In genomic region chr20:38159949-38160756, GRCh38 we compare ENCODE assay signal across 20 cellular contexts. TPM values are rescaled to one million over a fixed set of nuclear protein-coding genes. Genes with fewer than 3 reads are reported as not detected.
A peak's percentile ranks its signal among the peaks of the same experiment; 100 is the strongest.
DNase-seq lines count a peak whose midpoint lies in the region; ATAC-seq and TF ChIP-seq lines count a peak whose summit lies in the region.
"Had no signal": no experiment of that assay in that cellular context is flagged by ENCODE, and none has a peak within 500 bp of the region (broad histone marks: within the 10 kb centered on the region; RNA-seq: fewer than 3 reads in every experiment).

No MANE protein-coding gene starts in this region.

- peak overlapping the region; percentile 89 for H3K27ac ChIP-seq in cardiac muscle cell
- H3K27ac ChIP-seq in lung (ENCODE audit: low read depth in 1 of 2, low read length in 1 of 2), result peak overlapping the region; percentile 41 to 89
- peak overlapping the region; percentile 85 to 89 for H3K27ac ChIP-seq in uterus
- no peak overlapping the region for H3K27ac ChIP-seq in hepatocyte
- H3K27ac ChIP-seq: BLaER1 treated with 17β-estradiol and CSF1 and Interleukin-3, amounts not matched to agents 10 nM and 100 nM; pancreas had no signal

- TF ChIP-seq POLR2A in erythroblast (IDR thresholded peaks at IDR 0.05; ENCODE audit: low read length) (peak; percentile 47), uterus (IDR thresholded peaks at IDR 0.05) (no peak)

- H3K4me2 ChIP-seq in hepatocyte, result no peak overlapping the region
- H3K4me2 ChIP-seq: BLaER1 treated with 17β-estradiol and CSF1 and Interleukin-3, amounts not matched to agents 10 nM and 100 nM had no signal

- ATAC-seq in Right ventricle myocardium superior (ENCODE audit: poor library complexity), result no peak
- ATAC-seq in lung (ENCODE audit: insufficient read depth, low FRiP score), result no peak
- no peak for ATAC-seq in GM18861 (IDR thresholded peaks at IDR 0.05; ENCODE audit: unreplicated experiment)
- ATAC-seq in stimulated activated naive CD8-positive, alpha-beta T cell treated with anti-CD3 and anti-CD28 coated beads, Interleukin-15, Interleukin-2, amounts not matched to agents 100 U/mL and 50 U/mL, for 24 hours, result no peak
- ATAC-seq: activated naive CD8-positive, alpha-beta T cell treated with anti-CD3 and anti-CD28 coated beads, Interleukin-2, amount 50 U/mL, for 24 hours; activated T-helper 17 cell treated with anti-CD3 and anti-CD28 coated beads, Interleukin-2, amount 50 U/mL, for 72 hours; pancreas had no signal

- TF ChIP-seq CTCF in cardiac muscle cell (IDR thresholded peaks at IDR 0.05; ENCODE audit: low read depth, low read length) (no peak), lung (IDR thresholded peaks at IDR 0.05; ENCODE audit: control extremely low read depth, extremely low read depth) (no peak), uterus (IDR thresholded peaks at IDR 0.05) (no peak), hepatocyte (IDR thresholded peaks at IDR 0.05; ENCODE audit: poor library complexity) (no peak)

- no peak overlapping the region for H2AFZ ChIP-seq in hepatocyte

- H4K20me1 ChIP-seq in hepatocyte (ENCODE audit: insufficient read depth, poor library complexity, severe bottlenecking), result no peaks in the 10 kb centered on the region
- H4K20me1 ChIP-seq: BLaER1 treated with 17β-estradiol and CSF1 and Interleukin-3, amounts not matched to agents 10 nM and 100 nM had no signal

- no peaks in the 10 kb centered on the region for H3K9me2 ChIP-seq in hepatocyte (replicated peaks; ENCODE audit: insufficient read depth)

- H3K4me3 ChIP-seq in cardiac muscle cell (no peak overlapping the region), lung (no peak overlapping the region), uterus (no peak overlapping the region), hepatocyte (no peak overlapping the region)
- H3K4me3 ChIP-seq: BLaER1 treated with 17β-estradiol and CSF1 and Interleukin-3, amounts not matched to agents 10 nM and 100 nM; pancreas had no signal

- H3K4me1 ChIP-seq in cardiac muscle cell (ENCODE audit: low read depth), result peaks cover 37% of the 10 kb centered on the region
- peaks cover 9 to 22% of the 10 kb centered on the region in 2 donors for H3K4me1 ChIP-seq in lung (ENCODE audit: control insufficient read depth in 2 of 2, insufficient read depth in 2 of 2, low read length in 2 of 2)
- H3K4me1 ChIP-seq in uterus, result peaks cover 0 to 16% of the 10 kb centered on the region in 2 donors
- peaks cover 33% of the 10 kb centered on the region for H3K4me1 ChIP-seq in hepatocyte (ENCODE audit: insufficient read depth)
- H3K4me1 ChIP-seq: pancreas had no signal

- peaks cover 13% of the 10 kb centered on the region for H3K79me2 ChIP-seq in hepatocyte

- 84 to 88% methylated on average over 8 of the region's 8 CpGs for WGBS in lung, 2 donors
- WGBS in hepatocyte (ENCODE audit: low lambda C conversion rate, missing lambda C conversion rate), result 91% methylated on average over 8 of the region's 8 CpGs

- DNase-seq in cardiac muscle cell (ENCODE audit: low read depth in 1 of 2, low spot score in 1 of 2) (no peak), Right ventricle myocardium superior (no peak), erythroblast (lab: John Stamatoyannopoulos, UW) (peak; percentile 92 to 97), lung (ENCODE audit: low spot score) (no peak), uterus (no peak), hepatocyte (ENCODE audit: low spot score) (no peak)
- no peak for DNase-seq in stimulated activated naive CD8-positive, alpha-beta T cell treated with anti-CD3 and anti-CD28 coated beads, Interleukin-15, Interleukin-2, amounts not matched to agents 100 U/mL and 50 U/mL, for 24 hours
- DNase-seq: 8988T; activated CD4-positive, alpha-beta T cell treated with anti-CD3 and anti-CD28 coated beads for 1 hour; activated naive CD8-positive, alpha-beta T cell treated with anti-CD3 and anti-CD28 coated beads, Interleukin-2, amount 50 U/mL, for 24 hours; effector CD8-positive, alpha-beta T cell; Karpas-422; NCI-H1092 treated with DMSO at 0.1 percent for 48 hours; NCI-H526 treated with DMSO at 0.1 percent for 48 hours; stimulated activated CD4-positive, alpha-beta T cell treated with anti-CD3 and anti-CD28 coated beads, Interleukin-2, amount 100 ng/mL, for 48 hours; T-helper 9 cell had no signal

- intact Hi-C loops in Right ventricle myocardium superior (cut with DNase I), result no loop called here
- intact Hi-C loops in uterus (cut with DNase I; ENCODE audit: low total_unique reads), result no loop called here

- H3K9me3 ChIP-seq in cardiac muscle cell (ENCODE audit: low read depth) (no peaks in the 10 kb centered on the region), lung (ENCODE audit: control insufficient read depth in 2 of 2, insufficient read depth in 1 of 2, low read length in 1 of 2) (no peaks in the 10 kb centered on the region), uterus (no peaks in the 10 kb centered on the region), hepatocyte (ENCODE audit: low read depth) (no peaks in the 10 kb centered on the region)
- H3K9me3 ChIP-seq: BLaER1 treated with 17β-estradiol and CSF1 and Interleukin-3, amounts not matched to agents 10 nM and 100 nM; pancreas had no signal

- no peaks in the 10 kb centered on the region for H3K27me3 ChIP-seq in cardiac muscle cell
- H3K27me3 ChIP-seq in lung (ENCODE audit: control insufficient read depth, insufficient read depth), result no peaks in the 10 kb centered on the region
- no peaks in the 10 kb centered on the region for H3K27me3 ChIP-seq in uterus
- H3K27me3 ChIP-seq in hepatocyte, result no peaks in the 10 kb centered on the region
- H3K27me3 ChIP-seq: pancreas had no signal

- peaks cover 9% of the 10 kb centered on the region for H3K36me3 ChIP-seq in cardiac muscle cell
- peaks cover 1 to 14% of the 10 kb centered on the region in 2 donors for H3K36me3 ChIP-seq in lung (ENCODE audit: control insufficient read depth in 2 of 2, insufficient read depth in 2 of 2, low read length in 2 of 2)
- no peaks in the 10 kb centered on the region for H3K36me3 ChIP-seq in uterus
- H3K36me3 ChIP-seq in hepatocyte (replicated peaks; ENCODE audit: insufficient read depth, low read depth), result no peaks in the 10 kb centered on the region
- H3K36me3 ChIP-seq: pancreas had no signal

RNA-seq across cellular contexts. Expression of gene TGM2, which starts 4.9 kb away (rescaled TPM):
- total RNA-seq in cardiac muscle cell, result 144 and 275 TPM in 2 replicates
- 119 and 192 TPM in 2 replicates for polyA plus RNA-seq in cardiac muscle cell
- 469 TPM for total RNA-seq in Right ventricle myocardium superior
- total RNA-seq in lung, result 100 to 1,000 TPM; 194 to 476 TPM
- polyA plus RNA-seq in lung, result 100 to 1,000 TPM in 1 of 2 donors, 10 to 100 TPM in 1; 85.0 to 457 TPM
- 100 to 1,000 TPM; 136 to 639 (median 209) TPM for total RNA-seq in uterus
- 120 and 133 TPM in 2 replicates for total RNA-seq in hepatocyte
- polyA plus RNA-seq in hepatocyte, result 85.8 and 88.5 TPM in 2 replicates

Comparison
In these comparisons a context has a peak if more than half of its experiments do, and no peak if none do; other contexts are left out.
1. DNase-seq: peak in erythroblast (2 of 2); none in cardiac muscle cell (0 of 2), Right ventricle myocardium superior (single experiment), lung (single experiment), uterus (0 of 2), hepatocyte (single experiment) and stimulated activated naive CD8-positive, alpha-beta T cell treated with anti-CD3 and anti-CD28 coated beads, Interleukin-15, Interleukin-2, amounts not matched to agents 100 U/mL and 50 U/mL, for 24 hours (single experiment).